Comparison of ENCODE assay signal across 12 cellular contexts in genomic region chr5:73233053-73233460, GRCh38.
A peak's percentile ranks its signal among the peaks of the same experiment; 100 is the strongest.
DNase-seq lines count a peak whose midpoint lies in the region; ATAC-seq and TF ChIP-seq lines count a peak whose summit lies in the region.
"Had no signal": no experiment of that assay in that cellular context is flagged by ENCODE, and none has a peak within 500 bp of the region (broad histone marks: within the 10 kb centered on the region; RNA-seq: fewer than 3 reads in every experiment).

No MANE protein-coding gene starts in this region.

- H3K9me3 ChIP-seq in ectodermal cell (ENCODE audit: control insufficient read depth, low read length) (no peaks in the 10 kb centered on the region), testis (no peaks in the 10 kb centered on the region)
- H3K9me3 ChIP-seq in naive thymus-derived CD4-positive, alpha-beta T cell (ENCODE audit: control insufficient read depth in 2 of 3, low read length in 3 of 3) = no peaks in the 10 kb centered on the region
- H3K9me3 ChIP-seq: A549 had no signal

- no peak overlapping the region for H3K27ac Mint-ChIP-seq in activated CD8-positive, alpha-beta T cell treated with anti-CD3 and anti-CD28 coated beads for 36 hours
- H3K27ac Mint-ChIP-seq in activated CD8-positive, alpha-beta T cell treated with anti-CD3 and anti-CD28 coated beads, Interleukin-2, amount 10 ng/mL, durations not matched to agents 7 days and 5 days = no peak overlapping the region
- no peak overlapping the region for H3K27ac Mint-ChIP-seq in naive thymus-derived CD4-positive, alpha-beta T cell

- H3K27ac ChIP-seq in ectodermal cell (ENCODE audit: insufficient read depth, low read depth, low read length, poor library complexity, severe bottlenecking) = no peak overlapping the region
- H3K27ac ChIP-seq in naive thymus-derived CD4-positive, alpha-beta T cell (ENCODE audit: low read depth, low read length) = no peak overlapping the region
- no peak overlapping the region for H3K27ac ChIP-seq in testis
- H3K27ac ChIP-seq: A549 had no signal

- no peak for TF ChIP-seq POLR2A in testis (IDR thresholded peaks at IDR 0.05)

- 6 to 8% methylated on average over 17 of the region's 17 CpGs for WGBS in ectodermal cell, 2 experiments
- WGBS in testis, 2 donors = 23 to 40% methylated on average over 1 to 17 of the region's 17 CpGs

- H3K4me3 Mint-ChIP-seq in activated CD8-positive, alpha-beta T cell treated with anti-CD3 and anti-CD28 coated beads for 36 hours = no peak overlapping the region
- no peak overlapping the region for H3K4me3 Mint-ChIP-seq in activated CD8-positive, alpha-beta T cell treated with anti-CD3 and anti-CD28 coated beads, Interleukin-2, amount 10 ng/mL, durations not matched to agents 7 days and 5 days
- H3K4me3 Mint-ChIP-seq in naive thymus-derived CD4-positive, alpha-beta T cell = peak overlapping the region in 9 of 10 donors; percentile 41 to 85 (median 56)

- POLR2A ChIA-PET in activated CD8-positive, alpha-beta T cell treated with anti-CD3 and anti-CD28 coated beads for 36 hours (lab: Charles Lee) = no interaction called here
- POLR2A ChIA-PET in activated CD8-positive, alpha-beta T cell treated with anti-CD3 and anti-CD28 coated beads, Interleukin-2, amount 10 ng/mL, durations not matched to agents 7 days and 5 days (lab: Charles Lee) = no interaction called here
- POLR2A ChIA-PET in naive thymus-derived CD4-positive, alpha-beta T cell (lab: Charles Lee) = no interaction called here

- peak; percentile 13 for DNase-seq in activated CD8-positive, alpha-beta T cell treated with anti-CD3 and anti-CD28 coated beads for 36 hours
- DNase-seq in activated CD8-positive, alpha-beta T cell treated with anti-CD3 and anti-CD28 coated beads, Interleukin-2, amount 10 ng/mL, durations not matched to agents 7 days and 5 days = no peak
- DNase-seq in naive thymus-derived CD4-positive, alpha-beta T cell = no peak
- DNase-seq in testis (no peak), hypothalamus (lab: John Stamatoyannopoulos, UW) (no peak), amygdala (lab: John Stamatoyannopoulos, UW) (no peak)
- DNase-seq: activated gamma-delta T cell treated with Interleukin-2 at 50 U/mL for 16 hours, GOT3, T1000 had no signal

- ATAC-seq in activated CD8-positive, alpha-beta T cell treated with anti-CD3 and anti-CD28 coated beads for 36 hours = no peak
- no peak for ATAC-seq in activated CD8-positive, alpha-beta T cell treated with anti-CD3 and anti-CD28 coated beads, Interleukin-2, amount 10 ng/mL, durations not matched to agents 7 days and 5 days
- ATAC-seq in naive thymus-derived CD4-positive, alpha-beta T cell = no peak
- no peak for ATAC-seq in HG03457 (IDR thresholded peaks at IDR 0.05; ENCODE audit: unreplicated experiment)
- ATAC-seq: A549 had no signal

- intact Hi-C loops in activated CD8-positive, alpha-beta T cell treated with anti-CD3 and anti-CD28 coated beads for 36 hours (cut with micrococcal nuclease) = loop anchor here (5.0 kb wide), 2 partner anchors 64 to 219 kb away; no protein-coding TSS in a partner anchor
- intact Hi-C loops in naive thymus-derived CD4-positive, alpha-beta T cell (cut with micrococcal nuclease) = loop anchor here (5.0 kb wide), 3 partner anchors 64 to 219 kb away; no protein-coding TSS in a partner anchor
- intact Hi-C loops in testis (cut with DNase I; ENCODE audit: low total_unique reads) = no loop called here

- peaks cover 74% of the 10 kb centered on the region for H3K27me3 Mint-ChIP-seq in activated CD8-positive, alpha-beta T cell treated with anti-CD3 and anti-CD28 coated beads for 36 hours
- H3K27me3 Mint-ChIP-seq in activated CD8-positive, alpha-beta T cell treated with anti-CD3 and anti-CD28 coated beads, Interleukin-2, amount 10 ng/mL, durations not matched to agents 7 days and 5 days (ENCODE audit: low read depth) = peaks cover 75% of the 10 kb centered on the region
- H3K27me3 Mint-ChIP-seq in naive thymus-derived CD4-positive, alpha-beta T cell = peaks cover 74 to 88% (median 85%) of the 10 kb centered on the region in 5 donors

- TF ChIP-seq CTCF in activated CD8-positive, alpha-beta T cell treated with anti-CD3 and anti-CD28 coated beads for 36 hours (IDR thresholded peaks at IDR 0.05) = no peak
- TF ChIP-seq CTCF in testis (IDR thresholded peaks at IDR 0.05) = no peak

- H3K36me3 ChIP-seq in ectodermal cell (ENCODE audit: control insufficient read depth, insufficient read depth, low read length) (no peaks in the 10 kb centered on the region), testis (ENCODE audit: low read depth, missing control alignments) (no peaks in the 10 kb centered on the region)
- no peaks in the 10 kb centered on the region for H3K36me3 ChIP-seq in naive thymus-derived CD4-positive, alpha-beta T cell (ENCODE audit: control insufficient read depth in 2 of 3, insufficient read depth in 3 of 3, low read length in 3 of 3)

- no peaks in the 10 kb centered on the region for H3K36me3 Mint-ChIP-seq in activated CD8-positive, alpha-beta T cell treated with anti-CD3 and anti-CD28 coated beads for 36 hours (ENCODE audit: low read depth)
- no peaks in the 10 kb centered on the region for H3K36me3 Mint-ChIP-seq in activated CD8-positive, alpha-beta T cell treated with anti-CD3 and anti-CD28 coated beads, Interleukin-2, amount 10 ng/mL, durations not matched to agents 7 days and 5 days (ENCODE audit: low read depth)
- no peaks in the 10 kb centered on the region for H3K36me3 Mint-ChIP-seq in naive thymus-derived CD4-positive, alpha-beta T cell

- peaks cover 21% of the 10 kb centered on the region for H3K4me1 ChIP-seq in ectodermal cell (ENCODE audit: control insufficient read depth, insufficient read depth, low read length)
- peaks cover 3 to 18% of the 10 kb centered on the region in 2 donors for H3K4me1 ChIP-seq in naive thymus-derived CD4-positive, alpha-beta T cell (ENCODE audit: control insufficient read depth in 2 of 2, insufficient read depth in 2 of 2, low read length in 2 of 2)
- peaks cover 11% of the 10 kb centered on the region for H3K4me1 ChIP-seq in testis
- H3K4me1 ChIP-seq: A549 had no signal

- H3K27me3 ChIP-seq in ectodermal cell (ENCODE audit: control insufficient read depth, insufficient read depth, low read length, poor library complexity, severe bottlenecking) (peaks cover 93% of the 10 kb centered on the region), testis (no peaks in the 10 kb centered on the region)
- peaks cover 4 to 41% of the 10 kb centered on the region in 2 donors for H3K27me3 ChIP-seq in naive thymus-derived CD4-positive, alpha-beta T cell (ENCODE audit: control insufficient read depth in 2 of 2, insufficient read depth in 2 of 2, low read length in 2 of 2)

- H3K9me3 Mint-ChIP-seq in activated CD8-positive, alpha-beta T cell treated with anti-CD3 and anti-CD28 coated beads for 36 hours = no peaks in the 10 kb centered on the region
- no peaks in the 10 kb centered on the region for H3K9me3 Mint-ChIP-seq in activated CD8-positive, alpha-beta T cell treated with anti-CD3 and anti-CD28 coated beads, Interleukin-2, amount 10 ng/mL, durations not matched to agents 7 days and 5 days (ENCODE audit: insufficient read depth)
- no peaks in the 10 kb centered on the region for H3K9me3 Mint-ChIP-seq in naive thymus-derived CD4-positive, alpha-beta T cell

- H3K4me3 ChIP-seq in ectodermal cell (ENCODE audit: insufficient read depth, low read depth, low read length) = peak overlapping the region; percentile 20
- H3K4me3 ChIP-seq in naive thymus-derived CD4-positive, alpha-beta T cell (ENCODE audit: low read length) = no peak overlapping the region
- peak overlapping the region; percentile 39 to 46 for H3K4me3 ChIP-seq in testis
- H3K4me3 ChIP-seq: A549 had no signal

- peaks cover 25% of the 10 kb centered on the region for H3K4me1 Mint-ChIP-seq in activated CD8-positive, alpha-beta T cell treated with anti-CD3 and anti-CD28 coated beads for 36 hours (ENCODE audit: low read depth)
- H3K4me1 Mint-ChIP-seq in activated CD8-positive, alpha-beta T cell treated with anti-CD3 and anti-CD28 coated beads, Interleukin-2, amount 10 ng/mL, durations not matched to agents 7 days and 5 days (ENCODE audit: low read depth) = peaks cover 21% of the 10 kb centered on the region
- peaks cover 0 to 33% (median 28%) of the 10 kb centered on the region in 7 donors for H3K4me1 Mint-ChIP-seq in naive thymus-derived CD4-positive, alpha-beta T cell

- CTCF ChIA-PET in activated CD8-positive, alpha-beta T cell treated with anti-CD3 and anti-CD28 coated beads for 36 hours (lab: Charles Lee) = interaction anchor here (1.0 to 2.5 kb wide), 2 partner anchors 17 to 218 kb away, joined by 3 to 10 read pairs; no protein-coding TSS in a partner anchor
- CTCF ChIA-PET in activated CD8-positive, alpha-beta T cell treated with anti-CD3 and anti-CD28 coated beads, Interleukin-2, amount 10 ng/mL, durations not matched to agents 7 days and 5 days (lab: Charles Lee) = no interaction called here
- CTCF ChIA-PET in naive thymus-derived CD4-positive, alpha-beta T cell (lab: Charles Lee) = no interaction called here

Comparison
In these comparisons a context has a peak if more than half of its experiments do, and no peak if none do; other contexts are left out.
1. H3K4me3 Mint-ChIP-seq: peak in naive thymus-derived CD4-positive, alpha-beta T cell (9 of 10); none in activated CD8-positive, alpha-beta T cell treated with anti-CD3 and anti-CD28 coated beads for 36 hours (single experiment) and activated CD8-positive, alpha-beta T cell treated with anti-CD3 and anti-CD28 coated beads, Interleukin-2, amount 10 ng/mL, durations not matched to agents 7 days and 5 days (single experiment).